Comparison of ENCODE assay signal across 9 cellular contexts in the genomic region with DNA sequence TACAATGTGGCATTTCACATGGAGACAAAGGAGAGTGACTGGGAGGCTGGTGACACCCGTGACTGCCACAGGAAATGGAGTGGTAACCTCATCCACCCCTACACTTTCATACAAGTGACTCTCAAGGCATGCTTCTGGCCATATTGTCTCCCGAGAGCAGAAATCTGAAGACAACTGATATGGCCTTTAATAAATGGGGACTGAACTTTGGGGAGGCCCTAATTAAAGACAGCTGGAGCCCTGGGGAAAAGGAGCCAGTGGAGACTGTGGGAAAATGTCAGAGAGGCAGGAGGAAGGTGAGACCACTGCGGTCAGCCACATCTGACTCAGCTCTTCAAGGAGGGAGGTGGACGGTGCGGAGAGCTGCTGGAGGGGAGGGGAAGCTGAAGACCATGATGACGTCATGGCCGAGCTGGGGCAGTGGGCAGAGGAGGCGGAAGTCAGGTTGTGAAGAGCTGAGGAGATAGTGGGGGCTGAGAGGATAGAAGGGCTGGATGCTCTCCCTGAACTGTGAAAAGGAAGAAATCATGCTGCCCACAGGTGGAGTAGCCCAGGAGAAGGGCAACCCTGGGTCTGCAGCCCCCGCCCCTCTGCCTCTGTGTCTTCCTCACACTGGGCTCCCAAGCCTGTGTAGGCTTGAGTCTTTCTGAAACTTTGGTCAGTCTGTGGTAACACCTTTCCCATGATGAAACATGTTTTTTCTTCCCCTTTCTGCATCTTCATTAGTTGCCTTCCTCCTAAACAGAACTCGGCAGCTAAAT. TPM values are rescaled to one million over a fixed set of nuclear protein-coding genes. Genes with fewer than 3 reads are reported as not detected.
DNase-seq lines count a peak whose midpoint lies in the region; ATAC-seq, FAIRE-seq and TF ChIP-seq lines count a peak whose summit lies in the region.
"Had no signal": no experiment of that assay in that cellular context is flagged by ENCODE, and none has a peak within 500 bp of the region (broad histone marks: within the 10 kb centered on the region; RNA-seq: fewer than 3 reads in every experiment).

No MANE protein-coding gene starts in this region.

- TF ChIP-seq RAD21 in HepG2 (CRISPR knock-in tag; IDR thresholded peaks at IDR 0.05) = no peak

- TF ChIP-seq POLR2A in HepG2 (IDR thresholded peaks at IDR 0.05; ENCODE audit: insufficient read depth in 1 of 2, low read depth in 2 of 2, low read length in 2 of 2) = no peak

- H3K79me2 ChIP-seq in HepG2 (ENCODE audit: insufficient read depth, low read length) = no peaks in the 10 kb centered on the region

- H3K4me2 ChIP-seq in HepG2 (ENCODE audit: low read depth, low read length) = no peak overlapping the region

- H3K4me1 ChIP-seq in HepG2 (ENCODE audit: insufficient read depth, low read length) (peaks cover 28% of the 10 kb centered on the region), HAP-1 (no peaks in the 10 kb centered on the region)

- POLR2A ChIA-PET in HepG2 (lab: Yijun Ruan, JAX) = no interaction called here

- no peaks in the 10 kb centered on the region for H3K36me3 ChIP-seq in HepG2 (replicated peaks in 1 of 2; ENCODE audit: control insufficient read depth in 1 of 2, insufficient read depth in 2 of 2, low read length in 2 of 2)
- H3K36me3 ChIP-seq in HAP-1 (replicated peaks) = no peaks in the 10 kb centered on the region
- H3K36me3 ChIP-seq: adrenal gland had no signal

- TF ChIP-seq EP300 in HepG2 (IDR thresholded peaks at IDR 0.05; ENCODE audit: low read depth in 2 of 2, low read length in 2 of 2) = no peak
- TF ChIP-seq EP300 in HepG2 (CRISPR knock-in tag; IDR thresholded peaks at IDR 0.05; ENCODE audit: borderline replicate concordance) = no peak

- CTCF ChIA-PET in HepG2 (lab: Yijun Ruan, JAX; ENCODE audit: low intra/inter-chr PET ratio, low total read pairs) = no interaction called here

- H4K20me1 ChIP-seq in HepG2 (ENCODE audit: insufficient read depth, low read length) = no peaks in the 10 kb centered on the region

- no peak overlapping the region for H3K9ac ChIP-seq in HepG2 (ENCODE audit: insufficient read depth, low read depth, low read length)

- WGBS in HepG2 (ENCODE audit: low lambda C conversion rate) = 60% methylated on average over 10 of the region's 10 CpGs

- TF ChIP-seq CTCF in HepG2 (CRISPR knock-in tag; IDR thresholded peaks at IDR 0.05) = no peak

- DNase-seq in EH (ENCODE audit: low read depth) (peak; percentile 96), T1000 (lab: John Stamatoyannopoulos, UW) (peak; percentile 9), HepG2 (ENCODE audit: low spot score) (no peak), left colon (no peak), HAP-1 (ENCODE audit: low spot score in 2 of 2) (no peak)

- no peak for FAIRE-seq in HepG2 (lab: Jason Lieb, UNC)

- no peak overlapping the region for H3K27ac ChIP-seq in HepG2 (ENCODE audit: extremely low read length, insufficient read depth, low read length)

- H3K27me3 ChIP-seq in HepG2 (ENCODE audit: control insufficient read depth in 1 of 2, insufficient read depth in 2 of 2, low read length in 2 of 2) (no peaks in the 10 kb centered on the region), HAP-1 (ENCODE audit: low read depth) (no peaks in the 10 kb centered on the region)
- H3K27me3 ChIP-seq: adrenal gland had no signal

- in situ Hi-C loops in HepG2 (cut with HindIII; ENCODE audit: extremely low pct_ligation_motif_present, low pct_unique_long_range_greater_than_20kb) = no loop called here
- in situ Hi-C loops in HAP-1 (cut with MboI; ENCODE audit: low sequenced_read_pairs) = no loop called here

- H2AFZ ChIP-seq in HepG2 (ENCODE audit: low read length) = no peak overlapping the region

- H3K4me3 ChIP-seq in HepG2 (replicated peaks in 1 of 3; ENCODE audit: insufficient read depth in 1 of 3, low read depth in 2 of 3, low read length in 3 of 3) (no peak overlapping the region), HAP-1 (no peak overlapping the region)
- H3K4me3 ChIP-seq: adrenal gland had no signal

- BruUV-seq in HepG2 (replicated peaks; lab: Mats Ljungman, UMichigan) = no TSS peak

- intact Hi-C loops in HepG2 (cut with micrococcal nuclease; ENCODE audit: unreplicated experiment) (no loop called here), left colon (cut with DNase I, micrococcal nuclease) (no loop called here)

- ATAC-seq in HG02678 (IDR thresholded peaks at IDR 0.05; ENCODE audit: unreplicated experiment) (peak; percentile 43), HepG2 (no peak), left colon (no peak), HG02759 (IDR thresholded peaks at IDR 0.05; ENCODE audit: unreplicated experiment) (no peak), GM18520 (IDR thresholded peaks at IDR 0.05; ENCODE audit: unreplicated experiment) (no peak)

- H3K9me3 ChIP-seq in HepG2 (ENCODE audit: low read length) (no peaks in the 10 kb centered on the region), HAP-1 (no peaks in the 10 kb centered on the region)
- H3K9me3 ChIP-seq: adrenal gland had no signal

RNA-seq across cellular contexts. Expression of gene NCF2, which starts 14.0 kb away (rescaled TPM):
- total RNA-seq in HepG2 (2016; rRNA removed; fragmentation: Illumina TruSeq; extraction: Trizol) = 0.46 and 1.1 TPM in 2 replicates
- 0.26 and 0.30 TPM in 2 replicates for total RNA-seq in HepG2 (2016; cell fraction: cytosol; rRNA removed; fragmentation: Illumina TruSeq; extraction: Trizol; ENCODE audit: low read depth)
- 0.37 and 0.41 TPM in 2 replicates for total RNA-seq in HepG2 (2016; cell fraction: insoluble cytoplasmic fraction; rRNA removed; fragmentation: Illumina TruSeq; extraction: Trizol)
- 0.14 and 0.19 TPM in 2 replicates for total RNA-seq in HepG2 (2016; cell fraction: membrane; rRNA removed; fragmentation: Illumina TruSeq; extraction: Trizol)
- not detected in 2 replicates for total RNA-seq in HepG2 (2016; cell fraction: nucleus; rRNA removed; fragmentation: Illumina TruSeq; extraction: Trizol)
- polyA plus RNA-seq in HepG2 (2011; rRNA removed) = 0.18 and 0.25 TPM in 2 replicates
- polyA plus RNA-seq in HepG2 (2011; cell fraction: cytosol; rRNA removed) = 0.50 and 0.68 TPM in 2 replicates
- polyA plus RNA-seq in HepG2 (2011; cell fraction: nucleus; rRNA removed) = 0.10 and 0.35 TPM in 2 replicates
- 0.21 and 0.25 TPM in 2 replicates for polyA plus RNA-seq in HepG2 (2012)
- polyA plus RNA-seq in HepG2 (2016; cell fraction: cytosol; fragmentation: Illumina TruSeq; extraction: Trizol; ENCODE audit: low read depth) = 0.14 and 0.24 TPM in 2 replicates
- 0.27 and 1.4 TPM in 2 replicates for polyA plus RNA-seq in HepG2 (2016; cell fraction: insoluble cytoplasmic fraction; fragmentation: Illumina TruSeq; extraction: Trizol; ENCODE audit: low read depth)
- polyA plus RNA-seq in HepG2 (2016; cell fraction: membrane; fragmentation: Illumina TruSeq; extraction: Trizol; ENCODE audit: low read depth) = 0.43 and 0.53 TPM in 2 replicates
- 0.72 TPM in 1 of 2 replicates, not detected in the other for polyA plus RNA-seq in HepG2 (2016; cell fraction: nucleus; fragmentation: Illumina TruSeq; extraction: Trizol; ENCODE audit: insufficient read depth, low read depth)
- polyA minus RNA-seq in HepG2 (2011; rRNA and poly(A)+ RNA removed; ENCODE audit: low replicate concordance) = 3.3 TPM in 1 of 2 replicates, not detected in the other
- polyA minus RNA-seq in HepG2 (2011; cell fraction: cytosol; rRNA and poly(A)+ RNA removed) = not detected in 2 replicates
- polyA minus RNA-seq in HepG2 (2011; cell fraction: nucleus; rRNA and poly(A)+ RNA removed) = not detected in 2 replicates
- total RNA-seq in left colon = 1 to 10 TPM; 3.1 to 7.0 TPM

RNA-seq across cellular contexts. Expression of gene ARPC5, which starts 31.4 kb away (rescaled TPM):
- total RNA-seq in HepG2 (2016; rRNA removed; fragmentation: Illumina TruSeq; extraction: Trizol) (106 and 148 TPM in 2 replicates), left colon (100 to 1,000 TPM; 153 to 169 TPM)
- 8.0 and 11.5 TPM in 2 replicates for total RNA-seq in HepG2 (2016; cell fraction: cytosol; rRNA removed; fragmentation: Illumina TruSeq; extraction: Trizol; ENCODE audit: low read depth)
- total RNA-seq in HepG2 (2016; cell fraction: insoluble cytoplasmic fraction; rRNA removed; fragmentation: Illumina TruSeq; extraction: Trizol) = 110 and 163 TPM in 2 replicates
- total RNA-seq in HepG2 (2016; cell fraction: membrane; rRNA removed; fragmentation: Illumina TruSeq; extraction: Trizol) = 39.6 and 47.2 TPM in 2 replicates
- 45.8 TPM in 2 replicates for total RNA-seq in HepG2 (2016; cell fraction: nucleus; rRNA removed; fragmentation: Illumina TruSeq; extraction: Trizol)
- 40.1 and 48.4 TPM in 2 replicates for polyA plus RNA-seq in HepG2 (2011; rRNA removed)
- 21.1 and 33.4 TPM in 2 replicates for polyA plus RNA-seq in HepG2 (2011; cell fraction: cytosol; rRNA removed)
- polyA plus RNA-seq in HepG2 (2011; cell fraction: nucleus; rRNA removed) = 7.7 and 10.0 TPM in 2 replicates
- 50.2 and 53.9 TPM in 2 replicates for polyA plus RNA-seq in HepG2 (2012)
- polyA plus RNA-seq in HepG2 (2016; cell fraction: cytosol; fragmentation: Illumina TruSeq; extraction: Trizol; ENCODE audit: low read depth) = 8.8 and 9.5 TPM in 2 replicates
- polyA plus RNA-seq in HepG2 (2016; cell fraction: insoluble cytoplasmic fraction; fragmentation: Illumina TruSeq; extraction: Trizol; ENCODE audit: low read depth) = 146 and 157 TPM in 2 replicates
- polyA plus RNA-seq in HepG2 (2016; cell fraction: membrane; fragmentation: Illumina TruSeq; extraction: Trizol; ENCODE audit: low read depth) = 29.5 and 30.2 TPM in 2 replicates
- polyA plus RNA-seq in HepG2 (2016; cell fraction: nucleus; fragmentation: Illumina TruSeq; extraction: Trizol; ENCODE audit: insufficient read depth, low read depth) = 58.8 and 62.7 TPM in 2 replicates
- 16.7 and 70.1 TPM in 2 replicates for polyA minus RNA-seq in HepG2 (2011; rRNA and poly(A)+ RNA removed; ENCODE audit: low replicate concordance)
- polyA minus RNA-seq in HepG2 (2011; cell fraction: cytosol; rRNA and poly(A)+ RNA removed) = 28.3 and 29.7 TPM in 2 replicates
- 44.3 and 44.4 TPM in 2 replicates for polyA minus RNA-seq in HepG2 (2011; cell fraction: nucleus; rRNA and poly(A)+ RNA removed)

RNA-seq across cellular contexts. Expression of gene APOBEC4, which starts 48.9 kb away (rescaled TPM):
- not detected in 2 replicates for total RNA-seq in HepG2 (2016; rRNA removed; fragmentation: Illumina TruSeq; extraction: Trizol)
- not detected in 2 replicates for total RNA-seq in HepG2 (2016; cell fraction: cytosol; rRNA removed; fragmentation: Illumina TruSeq; extraction: Trizol; ENCODE audit: low read depth)
- total RNA-seq in HepG2 (2016; cell fraction: insoluble cytoplasmic fraction; rRNA removed; fragmentation: Illumina TruSeq; extraction: Trizol) = not detected in 2 replicates
- total RNA-seq in HepG2 (2016; cell fraction: membrane; rRNA removed; fragmentation: Illumina TruSeq; extraction: Trizol) = not detected in 2 replicates
- total RNA-seq in HepG2 (2016; cell fraction: nucleus; rRNA removed; fragmentation: Illumina TruSeq; extraction: Trizol) = not detected in 2 replicates
- polyA plus RNA-seq in HepG2 (2011; rRNA removed) = not detected in 2 replicates
- not detected in 2 replicates for polyA plus RNA-seq in HepG2 (2011; cell fraction: cytosol; rRNA removed)
- polyA plus RNA-seq in HepG2 (2011; cell fraction: nucleus; rRNA removed) = not detected in 2 replicates
- polyA plus RNA-seq in HepG2 (2012) = not detected in 2 replicates
- polyA plus RNA-seq in HepG2 (2016; cell fraction: cytosol; fragmentation: Illumina TruSeq; extraction: Trizol; ENCODE audit: low read depth) = not detected in 2 replicates
- not detected in 2 replicates for polyA plus RNA-seq in HepG2 (2016; cell fraction: insoluble cytoplasmic fraction; fragmentation: Illumina TruSeq; extraction: Trizol; ENCODE audit: low read depth)
- not detected in 2 replicates for polyA plus RNA-seq in HepG2 (2016; cell fraction: membrane; fragmentation: Illumina TruSeq; extraction: Trizol; ENCODE audit: low read depth)
- polyA plus RNA-seq in HepG2 (2016; cell fraction: nucleus; fragmentation: Illumina TruSeq; extraction: Trizol; ENCODE audit: insufficient read depth, low read depth) = not detected in 2 replicates
- not detected in 2 replicates for polyA minus RNA-seq in HepG2 (2011; rRNA and poly(A)+ RNA removed; ENCODE audit: low replicate concordance)
- not detected in 2 replicates for polyA minus RNA-seq in HepG2 (2011; cell fraction: cytosol; rRNA and poly(A)+ RNA removed)
- not detected in 2 replicates for polyA minus RNA-seq in HepG2 (2011; cell fraction: nucleus; rRNA and poly(A)+ RNA removed)
- total RNA-seq in left colon = under 1 TPM in 1 of 2 donors, not detected in 1; 0.25 TPM
- total RNA-seq: adrenal gland had no signal
- polyA plus RNA-seq: adrenal gland had no signal

Comparison
In these comparisons a context has a peak if more than half of its experiments do, and no peak if none do; other contexts are left out.
1. DNase-seq: peak in EH (single experiment) and T1000 (single experiment); none in HepG2 (single experiment), left colon (0 of 2) and HAP-1 (0 of 2).